In the genomic region with DNA sequence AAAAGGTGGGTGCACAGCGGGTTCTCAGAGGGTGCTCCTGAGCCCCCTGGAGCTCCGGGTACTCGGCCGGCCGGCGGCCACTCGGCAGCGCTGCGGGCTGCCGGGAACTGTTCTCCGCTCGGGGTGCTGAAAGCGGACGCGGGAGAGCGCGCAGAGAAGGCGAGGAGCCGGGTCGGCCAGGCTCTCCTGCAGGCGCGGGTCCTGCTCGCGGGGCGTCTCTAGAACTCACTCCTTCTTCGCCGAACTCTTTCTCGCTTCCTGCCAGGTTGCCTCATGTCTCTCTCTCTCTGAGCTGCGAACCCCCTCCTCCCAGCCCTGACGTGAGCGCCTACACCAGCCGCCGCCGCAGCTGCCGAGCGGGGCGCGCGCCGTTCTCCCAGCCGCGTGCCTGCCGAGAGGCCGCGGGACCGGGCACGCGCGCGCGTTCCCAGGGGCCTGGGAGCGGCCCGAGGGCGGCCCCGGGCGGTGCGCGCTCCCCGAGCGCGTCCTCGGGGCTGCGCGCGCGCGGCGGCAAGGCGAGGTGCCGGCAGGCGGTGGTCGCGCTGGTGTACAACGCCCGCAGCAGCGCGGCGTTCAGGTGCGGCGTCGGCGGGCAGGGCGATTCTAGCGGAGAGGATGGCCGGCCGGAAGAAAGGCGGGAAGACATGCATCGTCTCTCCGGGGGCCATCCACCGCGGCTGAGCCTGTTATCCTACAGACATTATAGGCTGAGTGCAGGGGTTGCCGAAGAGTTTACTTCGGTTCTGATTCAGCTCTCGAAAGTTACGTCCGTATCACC, we compare ENCODE assay signal across 8 cellular contexts. TPM values are rescaled to one million over a fixed set of nuclear protein-coding genes. Genes with fewer than 3 reads are reported as not detected.
DNase-seq lines count a peak whose midpoint lies in the region; ATAC-seq and TF ChIP-seq lines count a peak whose summit lies in the region.

A gene with protein sequence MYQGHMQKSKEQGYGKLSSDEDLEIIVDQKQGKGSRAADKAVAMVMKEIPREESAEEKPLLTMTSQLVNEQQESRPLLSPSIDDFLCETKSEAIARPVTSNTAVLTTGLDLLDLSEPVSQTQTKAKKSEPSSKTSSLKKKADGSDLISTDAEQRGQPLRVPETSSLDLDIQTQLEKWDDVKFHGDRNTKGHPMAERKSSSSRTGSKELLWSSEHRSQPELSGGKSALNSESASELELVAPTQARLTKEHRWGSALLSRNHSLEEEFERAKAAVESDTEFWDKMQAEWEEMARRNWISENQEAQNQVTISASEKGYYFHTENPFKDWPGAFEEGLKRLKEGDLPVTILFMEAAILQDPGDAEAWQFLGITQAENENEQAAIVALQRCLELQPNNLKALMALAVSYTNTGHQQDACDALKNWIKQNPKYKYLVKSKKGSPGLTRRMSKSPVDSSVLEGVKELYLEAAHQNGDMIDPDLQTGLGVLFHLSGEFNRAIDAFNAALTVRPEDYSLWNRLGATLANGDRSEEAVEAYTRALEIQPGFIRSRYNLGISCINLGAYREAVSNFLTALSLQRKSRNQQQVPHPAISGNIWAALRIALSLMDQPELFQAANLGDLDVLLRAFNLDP (minus strand): TSS at position 260 of the 778 bp plus-strand sequence. CDS start 338 bp downstream, outside the sequence.

- H3K4me3 ChIP-seq in right lobe of liver, result no peak within 1 kb of the TSS

- no peak for TF ChIP-seq POLR2A in right lobe of liver (IDR thresholded peaks at IDR 0.05)

- H3K4me1 ChIP-seq in right lobe of liver, result no peaks in the 10 kb centered on the region

- POLR2A ChIA-PET in RWPE1 (lab: Yijun Ruan, JAX; ENCODE audit: low non-redundant PET), result no interaction called here

- H3K27ac Mint-ChIP-seq in stimulated activated naive B cell treated with anti-CD40 and anti-IgM and Interleukin-4, amounts not matched to agents 10 μg/mL and 1 μg/mL and 100 μg/mL, for 72 hours, result peak within 1 kb of the TSS; percentile 9

- DNase-seq in ELF-1 (ENCODE audit: low read depth, low spot score), result peak; percentile 90
- peak; percentile 47 for DNase-seq in HuH-7.5 (ENCODE audit: low spot score)
- DNase-seq in RWPE1 (ENCODE audit: low spot score), result peak; percentile 41
- peak in 60 of 61 donors; percentile 0 to 89 (median 62) for DNase-seq in caudate nucleus (lab: John Stamatoyannopoulos, UW)
- peak; percentile 29 to 66 (median 40) for DNase-seq in right lobe of liver
- peak; percentile 3 for DNase-seq in stimulated activated naive B cell treated with anti-CD40 and anti-IgM and Interleukin-4, amounts not matched to agents 10 μg/mL and 1 μg/mL and 100 μg/mL, for 72 hours
- DNase-seq in NCI-H69 (lab: John Stamatoyannopoulos, UW), result no peak

- H3K27me3 ChIP-seq in right lobe of liver, result no peaks in the 10 kb centered on the region

- no peaks in the 10 kb centered on the region for H3K36me3 ChIP-seq in right lobe of liver

- H3K9me3 Mint-ChIP-seq in stimulated activated naive B cell treated with anti-CD40 and anti-IgM and Interleukin-4, amounts not matched to agents 10 μg/mL and 1 μg/mL and 100 μg/mL, for 72 hours, result peaks cover 0 to 1% of the 10 kb centered on the region in 2 donors

- WGBS in right lobe of liver (ENCODE audit: insufficient coverage, low coverage, low lambda C conversion rate, missing lambda C conversion rate), result 2% methylated on average over 11 of the region's 96 CpGs

- intact Hi-C loops in right lobe of liver (cut with DNase I), result no loop called here

- H3K4me3 Mint-ChIP-seq in stimulated activated naive B cell treated with anti-CD40 and anti-IgM and Interleukin-4, amounts not matched to agents 10 μg/mL and 1 μg/mL and 100 μg/mL, for 72 hours, result peak within 1 kb of the TSS; percentile 64 to 65

- H3K27ac ChIP-seq in RWPE1 (no peak within 1 kb of the TSS), caudate nucleus (ENCODE audit: low read depth, low read length) (no peak within 1 kb of the TSS), right lobe of liver (no peak within 1 kb of the TSS)

- peaks cover 42 to 60% of the 10 kb centered on the region in 2 donors for H3K27me3 Mint-ChIP-seq in stimulated activated naive B cell treated with anti-CD40 and anti-IgM and Interleukin-4, amounts not matched to agents 10 μg/mL and 1 μg/mL and 100 μg/mL, for 72 hours

- H3K4me1 Mint-ChIP-seq in stimulated activated naive B cell treated with anti-CD40 and anti-IgM and Interleukin-4, amounts not matched to agents 10 μg/mL and 1 μg/mL and 100 μg/mL, for 72 hours, result peaks cover 8 to 11% of the 10 kb centered on the region in 2 donors

- H3K9me3 ChIP-seq in right lobe of liver, result no peaks in the 10 kb centered on the region

- ATAC-seq in GM21529 (IDR thresholded peaks at IDR 0.05; ENCODE audit: unreplicated experiment) (peak; percentile 80), right lobe of liver (peak; percentile 36 to 75 (median 52))
- ATAC-seq in stimulated activated naive B cell treated with anti-CD40 and anti-IgM and Interleukin-4, amounts not matched to agents 10 μg/mL and 1 μg/mL and 100 μg/mL, for 72 hours (replicated peaks), result peak; percentile 22 to 42

- TF ChIP-seq CTCF in RWPE1 (conservative IDR thresholded peaks at IDR 0.05; ENCODE audit: low read depth) (no peak), right lobe of liver (IDR thresholded peaks at IDR 0.05) (no peak)

- CTCF ChIA-PET in RWPE1 (lab: Yijun Ruan, JAX), result interaction anchor here (0.5 kb wide), 1 partner anchor 22 kb away, joined by 9 read pairs; no protein-coding TSS in a partner anchor

- H3K36me3 Mint-ChIP-seq in stimulated activated naive B cell treated with anti-CD40 and anti-IgM and Interleukin-4, amounts not matched to agents 10 μg/mL and 1 μg/mL and 100 μg/mL, for 72 hours, result no peaks in the 10 kb centered on the region

RNA-seq across cellular contexts. Expression of the gene that starts here (rescaled TPM):
- total RNA-seq in right lobe of liver, result not detected

Comparison
In these comparisons a context has a peak if more than half of its experiments do, and no peak if none do; other contexts are left out.
1. Peak in DNase-seq and ATAC-seq in right lobe of liver; RNA of the gene not detected or under 1 TPM.